ENCODE assay signal across 1 cellular context in the genomic region with DNA sequence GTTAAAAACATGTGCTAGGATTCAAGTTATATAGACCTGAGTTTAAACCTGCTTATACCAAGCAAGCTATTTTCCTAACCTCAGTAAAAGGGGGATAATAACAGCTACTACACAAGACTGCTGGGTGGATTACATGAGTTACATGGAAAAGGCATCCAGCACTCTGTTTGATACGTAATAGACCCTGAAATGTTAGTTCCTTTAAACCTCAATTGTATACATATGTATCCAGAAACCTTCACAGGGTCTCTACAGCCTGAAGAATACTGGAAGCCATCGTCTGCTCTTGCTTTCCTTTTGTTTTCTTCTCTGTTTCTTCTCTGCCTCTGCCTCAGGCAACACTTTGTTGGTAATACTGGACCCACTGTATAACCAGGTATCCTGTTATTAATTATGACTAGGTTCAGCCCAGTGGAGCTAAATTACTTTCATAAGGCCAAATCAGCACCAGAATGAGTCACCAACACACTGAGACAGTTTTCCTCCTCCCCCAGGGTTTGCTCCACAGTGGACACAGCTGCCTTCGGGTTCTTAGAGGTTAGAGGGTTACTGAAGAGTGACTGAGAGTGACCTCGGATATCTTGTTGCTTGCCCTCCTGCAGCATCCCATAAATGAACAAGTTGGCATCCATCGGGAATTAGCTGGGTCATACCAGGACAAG.
TF ChIP-seq lines count a peak whose summit lies in the region.

No MANE protein-coding gene starts in this region.

TF ChIP-seq in SK-N-SH, 30 proteins besides CTCF, POLR2A, EP300 and RAD21 (continued from another document):
- TF ChIP-seq PBX3 (IDR thresholded peaks at IDR 0.05) (peak; percentile 64; the same call in 1 of the 2 replicates), RFX5 (IDR thresholded peaks at IDR 0.05; ENCODE audit: low read length) (no peak), MEF2A (IDR thresholded peaks at IDR 0.05; ENCODE audit: borderline replicate concordance, low read depth) (no peak)
